17 cellular contexts compared by ENCODE assay signal in the genomic region with DNA sequence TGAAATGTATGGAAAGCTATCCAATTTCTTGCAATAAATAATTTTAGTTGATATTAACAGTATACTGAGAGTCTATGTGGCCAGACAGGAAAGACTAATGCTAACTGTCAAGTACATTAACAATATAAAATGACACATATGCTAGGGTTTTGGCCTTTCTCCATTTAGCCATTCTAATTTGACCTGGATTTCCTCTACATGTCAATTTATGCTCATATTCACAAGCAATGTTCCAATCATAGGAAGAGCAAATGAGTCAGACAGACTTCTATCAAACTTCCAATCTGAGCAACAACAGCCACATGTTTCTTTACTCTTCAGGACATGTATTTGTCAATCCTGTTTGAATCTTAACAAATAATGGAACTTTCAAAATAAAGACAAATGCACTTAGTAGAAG. TPM values are rescaled to one million over a fixed set of nuclear protein-coding genes. Genes with fewer than 3 reads are reported as not detected.
"Had no signal": no experiment of that assay in that cellular context is flagged by ENCODE, and none has a peak within 500 bp of the region (broad histone marks: within the 10 kb centered on the region; RNA-seq: fewer than 3 reads in every experiment).

No MANE protein-coding gene starts in this region.

- H3K27me3 ChIP-seq: ascending aorta, colonic mucosa, transverse colon, vagina had no signal

- H3K4me3 ChIP-seq: ascending aorta, colonic mucosa, skin epidermis, transverse colon, vagina had no signal

- DNase-seq: activated CD4-positive, alpha-beta T cell treated with anti-CD3 and anti-CD28 coated beads, Interleukin-2, amount 50 U/mL, for 1 hour; activated CD8-positive, alpha-beta memory T cell treated with anti-CD3 and anti-CD28 coated beads for 24 hours; activated naive CD8-positive, alpha-beta T cell treated with anti-CD3 and anti-CD28 coated beads, Interleukin-2, amount 10 ng/mL, durations not matched to agents 7 days and 5 days; colonic mucosa; effector CD4-positive, alpha-beta T cell; islet precursor cell; mesendoderm; natural killer cell; stimulated activated CD4-positive, alpha-beta T cell treated with anti-CD3 and anti-CD28 coated beads, Interleukin-4, amount 100 ng/mL, for 24 hours; stimulated activated CD8-positive, alpha-beta memory T cell treated with anti-CD3 and anti-CD28 coated beads, Interleukin-4, amount 100 ng/mL, for 48 hours; stimulated activated naive CD4-positive, alpha-beta T cell treated with Interleukin-2 at 50 U/mL for 16 hours; T-cell; T-helper 9 cell; transverse colon had no signal

- H3K4me1 ChIP-seq: ascending aorta, colonic mucosa, transverse colon, vagina had no signal

- H3K9me3 ChIP-seq: ascending aorta, colonic mucosa, transverse colon, vagina had no signal

- H3K36me3 ChIP-seq: ascending aorta, colonic mucosa, transverse colon, vagina had no signal

- H3K27ac ChIP-seq: ascending aorta, colonic mucosa, skin epidermis, transverse colon, vagina had no signal

RNA-seq across cellular contexts. Expression of gene CORIN, which starts 53.6 kb away (rescaled TPM):
- total RNA-seq: ascending aorta had no signal
